Comparison of ENCODE assay signal across 8 cellular contexts in genomic region chr10:59625842-59626522, GRCh38.
DNase-seq lines count a peak whose midpoint lies in the region; ATAC-seq and TF ChIP-seq lines count a peak whose summit lies in the region.

No MANE protein-coding gene starts in this region.

- no peak overlapping the region for H3K9ac ChIP-seq in DND-41 (ENCODE audit: low read depth, low read length)

- no peaks in the 10 kb centered on the region for H3K36me3 Mint-ChIP-seq in activated T-cell treated with anti-CD3 and anti-CD28 coated beads, Interleukin-2, amount 50 U/mL, for 24 hours (ENCODE audit: low read depth)

- H3K4me1 Mint-ChIP-seq in activated T-cell treated with anti-CD3 and anti-CD28 coated beads, Interleukin-2, amount 50 U/mL, for 24 hours (ENCODE audit: low read depth) = peaks cover 2% of the 10 kb centered on the region

- H3K4me3 ChIP-seq in DND-41 (ENCODE audit: low read depth in 1 of 2, low read length in 2 of 2) (no peak overlapping the region), fibroblast of villous mesenchyme (ENCODE audit: low read depth, low read length) (no peak overlapping the region), neuron (ENCODE audit: low read length) (no peak overlapping the region)

- peaks cover 6% of the 10 kb centered on the region for H3K27me3 Mint-ChIP-seq in activated T-cell treated with anti-CD3 and anti-CD28 coated beads, Interleukin-2, amount 50 U/mL, for 24 hours

- no peaks in the 10 kb centered on the region for H3K4me1 ChIP-seq in DND-41 (ENCODE audit: insufficient read depth, low read length)
- H3K4me1 ChIP-seq in neuron (ENCODE audit: insufficient read depth, low read length) = peaks cover 6% of the 10 kb centered on the region

- TF ChIP-seq CTCF in DND-41 (IDR thresholded peaks at IDR 0.05; ENCODE audit: borderline replicate concordance, extremely low read depth, low read length, poor library complexity, severe bottlenecking) (peak; percentile 91), fibroblast of villous mesenchyme (IDR thresholded peaks at IDR 0.05; ENCODE audit: insufficient read depth, low read depth, low read length) (peak; percentile 83)

- peak; percentile 93 for ATAC-seq in DND-41 (ENCODE audit: insufficient read depth, low read depth)
- ATAC-seq in GM19467 (IDR thresholded peaks at IDR 0.05; ENCODE audit: unreplicated experiment) = peak; percentile 91
- ATAC-seq in HG03521 (IDR thresholded peaks at IDR 0.05; ENCODE audit: unreplicated experiment) = peak; percentile 77

- H3K27ac ChIP-seq in DND-41 (ENCODE audit: low read length) = no peak overlapping the region

- H3K9me3 ChIP-seq in DND-41 (ENCODE audit: insufficient read depth, low read length, severe bottlenecking) = no peaks in the 10 kb centered on the region
- H3K9me3 ChIP-seq in neuron (ENCODE audit: low read length) = no peaks in the 10 kb centered on the region

- no peak overlapping the region for H3K27ac Mint-ChIP-seq in activated T-cell treated with anti-CD3 and anti-CD28 coated beads, Interleukin-2, amount 50 U/mL, for 24 hours

- no peaks in the 10 kb centered on the region for H3K9me3 Mint-ChIP-seq in activated T-cell treated with anti-CD3 and anti-CD28 coated beads, Interleukin-2, amount 50 U/mL, for 24 hours

- H3K79me2 ChIP-seq in DND-41 (ENCODE audit: insufficient read depth, low read length) = no peaks in the 10 kb centered on the region

- H3K36me3 ChIP-seq in DND-41 (ENCODE audit: insufficient read depth, low read length) (no peaks in the 10 kb centered on the region), neuron (ENCODE audit: insufficient read depth, low read length) (no peaks in the 10 kb centered on the region)

- no peak overlapping the region for H2AFZ ChIP-seq in DND-41 (ENCODE audit: low read depth, low read length)
- H2AFZ ChIP-seq in neuron (ENCODE audit: low read depth, low read length) = peak overlapping the region; percentile 27

- no peaks in the 10 kb centered on the region for H3K27me3 ChIP-seq in DND-41 (ENCODE audit: insufficient read depth, low read length, poor library complexity)
- H3K27me3 ChIP-seq in neuron (ENCODE audit: insufficient read depth, low read length) = no peaks in the 10 kb centered on the region

- no peak overlapping the region for H3K4me3 Mint-ChIP-seq in activated T-cell treated with anti-CD3 and anti-CD28 coated beads, Interleukin-2, amount 50 U/mL, for 24 hours

- H3K4me2 ChIP-seq in DND-41 (ENCODE audit: insufficient read depth, low read length) = no peak overlapping the region

- DNase-seq in DND-41 (peak; percentile 51), NCI-H748 (lab: John Stamatoyannopoulos, UW; ENCODE audit: unreplicated experiment) (peak; percentile 71), fibroblast of villous mesenchyme (ENCODE audit: low read depth) (peak; percentile 79), GOT3 (lab: John Stamatoyannopoulos, UW) (no peak)
- peak; percentile 37 for DNase-seq in activated T-cell treated with anti-CD3 and anti-CD28 coated beads, Interleukin-2, amount 50 U/mL, for 24 hours

- H4K20me1 ChIP-seq in DND-41 (ENCODE audit: insufficient read depth, low read length) = no peaks in the 10 kb centered on the region
